In the genomic region with DNA sequence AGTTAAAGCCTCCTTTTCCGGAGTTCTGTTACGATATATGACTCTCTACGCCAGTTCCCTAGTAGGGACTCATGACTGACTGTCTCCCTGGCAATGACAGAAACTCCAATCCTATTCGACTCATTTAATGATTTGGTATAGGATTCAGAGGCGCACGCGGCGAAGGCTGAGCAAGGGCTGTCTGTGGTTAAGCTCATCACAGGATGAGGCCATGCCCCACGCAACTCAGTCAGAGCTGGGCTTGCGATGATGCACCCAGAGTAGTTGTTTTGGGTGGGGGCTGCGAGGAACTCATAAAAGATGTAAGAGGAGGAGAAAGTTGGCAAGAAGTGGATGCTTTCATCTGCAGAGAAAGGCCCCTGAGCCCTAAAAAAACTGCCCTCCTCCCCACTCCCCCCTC, we compare ENCODE assay signal across 12 cellular contexts. TPM values are rescaled to one million over a fixed set of nuclear protein-coding genes. Genes with fewer than 3 reads are reported as not detected.
DNase-seq lines count a peak whose midpoint lies in the region; ATAC-seq and TF ChIP-seq lines count a peak whose summit lies in the region.
"Had no signal": no experiment of that assay in that cellular context is flagged by ENCODE, and none has a peak within 500 bp of the region (broad histone marks: within the 10 kb centered on the region; RNA-seq: fewer than 3 reads in every experiment).

No MANE protein-coding gene starts in this region.

- intact Hi-C loops in testis (cut with DNase I; ENCODE audit: low total_unique reads) = no loop called here

- H3K9me2 ChIP-seq in SK-N-SH = no peaks in the 10 kb centered on the region

- H3K4me1 ChIP-seq in SK-N-SH (ENCODE audit: control insufficient read depth in 1 of 2, insufficient read depth in 2 of 2, low read depth in 1 of 2, low read length in 1 of 2) = peaks cover 0 to 2% of the 10 kb centered on the region in 2 experiments; a peak in 1 of 4 replicates
- peaks cover 3% of the 10 kb centered on the region for H3K4me1 ChIP-seq in testis

- H3K27me3 ChIP-seq in SK-N-SH (ENCODE audit: insufficient read depth) (peaks cover 43% of the 10 kb centered on the region), testis (no peaks in the 10 kb centered on the region)

- no peaks in the 10 kb centered on the region for H3K9me3 ChIP-seq in SK-N-SH
- no peaks in the 10 kb centered on the region for H3K9me3 ChIP-seq in testis

- CTCF ChIA-PET in SK-N-SH (lab: Yijun Ruan, JAX) = no interaction called here

- no peak overlapping the region for H3K27ac Mint-ChIP-seq in mesothelial cell of epicardium
- H3K27ac Mint-ChIP-seq in effector memory CD8-positive, alpha-beta T cell = no peak overlapping the region
- H3K27ac Mint-ChIP-seq: immature natural killer cell had no signal

- H3F3A ChIP-seq in SK-N-SH (replicated peaks; ENCODE audit: insufficient read depth) = no peaks in the 10 kb centered on the region

- H2AFZ ChIP-seq in SK-N-SH (ENCODE audit: low read depth) = no peak overlapping the region

- peaks cover 89% of the 10 kb centered on the region for H3K27me3 Mint-ChIP-seq in mesothelial cell of epicardium (ENCODE audit: low read depth)
- peaks cover 20 to 40% of the 10 kb centered on the region in 2 donors for H3K27me3 Mint-ChIP-seq in effector memory CD8-positive, alpha-beta T cell

- no peak for TF ChIP-seq RAD21 in SK-N-SH (IDR thresholded peaks at IDR 0.05; ENCODE audit: low read length)

- H3K36me3 ChIP-seq in SK-N-SH (replicated peaks in 1 of 2; ENCODE audit: control insufficient read depth in 1 of 2, insufficient read depth in 2 of 2, low read length in 1 of 2) (no peaks in the 10 kb centered on the region), testis (ENCODE audit: low read depth, missing control alignments) (no peaks in the 10 kb centered on the region)

- DNase-seq in SK-N-SH (no peak), coronary artery (ENCODE audit: low spot score) (no peak), mesothelial cell of epicardium (ENCODE audit: low spot score in 2 of 2, unreplicated experiment in 2 of 2) (no peak), testis (no peak), NCI-H2196 (lab: John Stamatoyannopoulos, UW; ENCODE audit: unreplicated experiment) (no peak), RKO (ENCODE audit: low spot score) (no peak)
- no peak for DNase-seq in effector memory CD8-positive, alpha-beta T cell
- DNase-seq: immature natural killer cell, mesenchymal stem cell had no signal

- H3K4me3 ChIP-seq in SK-N-SH (ENCODE audit: low read depth in 2 of 2, low read length in 1 of 2) (no peak overlapping the region), coronary artery (peak overlapping the region; percentile 59), testis (peak overlapping the region; percentile 20 to 36)

- ATAC-seq in SK-N-SH treated with all-trans-retinoic acid at 6 μM for 48 hours = no peak
- no peak for ATAC-seq in effector memory CD8-positive, alpha-beta T cell (replicated peaks)

- H3K79me2 ChIP-seq in SK-N-SH (ENCODE audit: insufficient read depth) = no peaks in the 10 kb centered on the region

- no peak for TF ChIP-seq POLR2A in testis (IDR thresholded peaks at IDR 0.05)

- no peak overlapping the region for H3K9ac ChIP-seq in SK-N-SH
- H3K9ac ChIP-seq: KMS-11 had no signal

- H3K27ac ChIP-seq in SK-N-SH (ENCODE audit: low read depth in 2 of 2, low read length in 1 of 2) (no peak overlapping the region), coronary artery (no peak overlapping the region), testis (no peak overlapping the region)
- H3K27ac ChIP-seq: HL-60, KMS-11 had no signal

- H4K20me1 ChIP-seq in SK-N-SH (ENCODE audit: insufficient read depth) = no peaks in the 10 kb centered on the region

- peaks cover 14% of the 10 kb centered on the region for H3K4me1 Mint-ChIP-seq in mesothelial cell of epicardium
- H3K4me1 Mint-ChIP-seq in effector memory CD8-positive, alpha-beta T cell (ENCODE audit: low read depth in 2 of 2) = no peaks in the 10 kb centered on the region
- H3K4me1 Mint-ChIP-seq: immature natural killer cell had no signal

- TF ChIP-seq EP300 in SK-N-SH (IDR thresholded peaks at IDR 0.05; ENCODE audit: borderline replicate concordance in 1 of 2, low read depth in 1 of 2, low read length in 1 of 2) = no peak

- POLR2A ChIA-PET in SK-N-SH (lab: Yijun Ruan, JAX) = no interaction called here

- H3K4me3 Mint-ChIP-seq in mesothelial cell of epicardium = peak overlapping the region; percentile 82
- H3K4me3 Mint-ChIP-seq in effector memory CD8-positive, alpha-beta T cell = no peak overlapping the region
- H3K4me3 Mint-ChIP-seq: immature natural killer cell had no signal

- no peaks in the 10 kb centered on the region for H3K36me3 Mint-ChIP-seq in mesothelial cell of epicardium
- no peaks in the 10 kb centered on the region for H3K36me3 Mint-ChIP-seq in effector memory CD8-positive, alpha-beta T cell (ENCODE audit: insufficient read depth)
- H3K36me3 Mint-ChIP-seq: immature natural killer cell had no signal

- H3K4me2 ChIP-seq in SK-N-SH = 0 out of 2 replicates have a peak overlapping the region, but pooled peaks have one; percentile 52
- H3K4me2 ChIP-seq: KMS-11 had no signal

- TF ChIP-seq CTCF in SK-N-SH (IDR thresholded peaks at IDR 0.05) (no peak), coronary artery (IDR thresholded peaks at IDR 0.05) (no peak), mesothelial cell of epicardium (IDR thresholded peaks at IDR 0.05; ENCODE audit: unreplicated experiment) (no peak), testis (IDR thresholded peaks at IDR 0.05) (no peak)

- peaks cover 4% of the 10 kb centered on the region for H3K9me3 Mint-ChIP-seq in mesothelial cell of epicardium
- H3K9me3 Mint-ChIP-seq in effector memory CD8-positive, alpha-beta T cell = peaks cover 0 to 5% of the 10 kb centered on the region in 2 donors

- 60% methylated on average over 11 of the region's 11 CpGs for WGBS in SK-N-SH (ENCODE audit: low lambda C conversion rate)
- 36 to 40% methylated on average over 11 of the region's 11 CpGs for WGBS in testis, 2 donors

TF ChIP-seq in SK-N-SH, 30 proteins besides CTCF, POLR2A, EP300 and RAD21:
- TF ChIP-seq, protein P1, sequence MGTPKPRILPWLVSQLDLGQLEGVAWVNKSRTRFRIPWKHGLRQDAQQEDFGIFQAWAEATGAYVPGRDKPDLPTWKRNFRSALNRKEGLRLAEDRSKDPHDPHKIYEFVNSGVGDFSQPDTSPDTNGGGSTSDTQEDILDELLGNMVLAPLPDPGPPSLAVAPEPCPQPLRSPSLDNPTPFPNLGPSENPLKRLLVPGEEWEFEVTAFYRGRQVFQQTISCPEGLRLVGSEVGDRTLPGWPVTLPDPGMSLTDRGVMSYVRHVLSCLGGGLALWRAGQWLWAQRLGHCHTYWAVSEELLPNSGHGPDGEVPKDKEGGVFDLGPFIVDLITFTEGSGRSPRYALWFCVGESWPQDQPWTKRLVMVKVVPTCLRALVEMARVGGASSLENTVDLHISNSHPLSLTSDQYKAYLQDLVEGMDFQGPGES (IDR thresholded peaks at IDR 0.05; ENCODE audit: low read depth, low read length) = no peak
- no peak for TF ChIP-seq NRF1 (IDR thresholded peaks at IDR 0.05; ENCODE audit: low read depth, low read length)
TF ChIP-seq in SK-N-SH: peak in this region for 0.

TF ChIP-seq in SK-N-SH treated with all-trans-retinoic acid at 6 μM for 48 hours, 23 proteins besides CTCF, POLR2A, EP300 and RAD21:
- no peak for TF ChIP-seq ZFP30 (CRISPR knock-in tag; IDR thresholded peaks at IDR 0.05)
- TF ChIP-seq ZC3H10 (CRISPR knock-in tag; IDR thresholded peaks at IDR 0.05) = no peak
- no peak for TF ChIP-seq TCF4 (CRISPR knock-in tag; IDR thresholded peaks at IDR 0.05; ENCODE audit: borderline replicate concordance)
- no peak for TF ChIP-seq ESRRG (CRISPR knock-in tag; IDR thresholded peaks at IDR 0.05)
- TF ChIP-seq, protein P2, sequence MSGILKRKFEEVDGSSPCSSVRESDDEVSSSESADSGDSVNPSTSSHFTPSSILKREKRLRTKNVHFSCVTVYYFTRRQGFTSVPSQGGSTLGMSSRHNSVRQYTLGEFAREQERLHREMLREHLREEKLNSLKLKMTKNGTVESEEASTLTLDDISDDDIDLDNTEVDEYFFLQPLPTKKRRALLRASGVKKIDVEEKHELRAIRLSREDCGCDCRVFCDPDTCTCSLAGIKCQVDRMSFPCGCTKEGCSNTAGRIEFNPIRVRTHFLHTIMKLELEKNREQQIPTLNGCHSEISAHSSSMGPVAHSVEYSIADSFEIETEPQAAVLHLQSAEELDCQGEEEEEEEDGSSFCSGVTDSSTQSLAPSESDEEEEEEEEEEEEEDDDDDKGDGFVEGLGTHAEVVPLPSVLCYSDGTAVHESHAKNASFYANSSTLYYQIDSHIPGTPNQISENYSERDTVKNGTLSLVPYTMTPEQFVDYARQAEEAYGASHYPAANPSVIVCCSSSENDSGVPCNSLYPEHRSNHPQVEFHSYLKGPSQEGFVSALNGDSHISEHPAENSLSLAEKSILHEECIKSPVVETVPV (CRISPR knock-in tag; IDR thresholded peaks at IDR 0.05) = no peak

RNA-seq across cellular contexts. Expression of a gene that starts 0.5 kb away (rescaled TPM):
- polyA plus RNA-seq in SK-N-SH (2012; rRNA removed) = 0.05 and 0.06 TPM in 2 replicates
- polyA plus RNA-seq in SK-N-SH (2012; cell fraction: cytosol; rRNA removed) = 0.03 and 0.05 TPM in 2 replicates
- 0.04 TPM in 2 replicates for polyA plus RNA-seq in SK-N-SH (2012; cell fraction: nucleus; rRNA removed)
- 2.5 to 3.1 TPM (median 2.6 TPM) in 3 replicates for total RNA-seq in mesothelial cell of epicardium
- under 1 TPM; 0.08 to 0.31 TPM for total RNA-seq in testis
- polyA plus RNA-seq in testis (ENCODE audit: insufficient read depth, low read depth, low replicate concordance) = 2.5 TPM
- polyA plus RNA-seq: immature natural killer cell had no signal

Comparison
In these comparisons a context has a peak if more than half of its experiments do, and no peak if none do; other contexts are left out.
1. H3K4me3 ChIP-seq: peak in coronary artery (single experiment) and testis (2 of 2); none in SK-N-SH (0 of 2).